In the genomic region with DNA sequence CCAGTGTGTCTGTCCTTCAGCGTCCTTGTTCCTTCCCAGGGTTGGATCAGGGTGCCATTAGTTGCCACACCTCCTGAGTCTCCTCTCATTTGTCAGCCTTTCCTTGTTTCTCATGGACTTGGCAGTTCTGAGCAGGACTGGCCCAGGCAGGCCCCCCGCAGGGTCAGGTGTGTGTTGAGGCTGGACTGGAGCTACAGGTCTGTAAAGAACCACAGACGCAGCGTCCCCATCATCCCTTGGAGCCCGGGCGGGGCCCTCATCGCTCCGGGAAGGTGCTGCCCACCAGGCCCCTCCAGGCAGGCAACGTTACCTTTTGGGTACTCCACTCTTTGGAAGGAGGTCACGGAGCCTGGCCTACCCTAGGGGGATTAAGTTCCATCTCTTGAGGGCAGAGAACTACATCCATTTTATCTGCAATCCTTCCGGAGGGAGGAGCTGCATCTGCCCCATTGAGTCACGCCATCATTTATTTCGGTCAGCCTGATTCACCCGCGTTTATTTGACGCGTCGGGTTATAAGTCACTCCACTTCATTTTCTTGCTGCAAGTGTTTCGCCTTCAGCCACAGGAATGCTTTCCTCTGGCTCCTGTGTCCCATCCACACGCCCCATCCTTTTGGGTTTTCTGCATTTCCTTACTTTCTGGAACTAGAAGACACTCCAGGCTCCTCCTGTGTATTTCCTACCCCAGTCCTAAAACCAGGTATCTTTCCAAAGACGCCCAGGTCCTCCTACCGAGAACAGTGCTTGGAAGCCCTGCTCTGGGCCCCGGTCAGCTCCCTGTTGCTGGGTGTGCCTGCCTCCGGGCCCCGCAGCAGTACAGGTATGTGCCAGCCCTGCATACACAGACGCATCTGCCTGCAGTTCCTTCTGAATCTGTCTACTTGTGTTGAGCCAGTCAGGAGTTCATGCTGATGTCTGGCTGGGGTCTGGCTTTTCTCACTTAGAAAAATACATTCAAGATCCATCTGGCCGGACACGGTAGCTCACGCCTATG, we compare ENCODE assay signal across 23 cellular contexts.
"Had no signal": no experiment of that assay in that cellular context is flagged by ENCODE, and none has a peak within 500 bp of the region (broad histone marks: within the 10 kb centered on the region; RNA-seq: fewer than 3 reads in every experiment).

No MANE protein-coding gene starts in this region.

- DNase-seq: activated CD4-positive, alpha-beta T cell treated with anti-CD3 and anti-CD28 coated beads for 48 hours; activated CD4-positive, alpha-beta T cell treated with anti-CD3 and anti-CD28 coated beads, Interleukin-2, amount 50 U/mL, for 4 hours; activated CD4-positive, CD25-positive, alpha-beta regulatory T cell treated with anti-CD3 and anti-CD28 coated beads, Interleukin-2, amount 50 U/mL, for 72 hours; activated CD8-positive, alpha-beta memory T cell treated with anti-CD3 and anti-CD28 coated beads, Interleukin-2, amount 50 U/mL, for 48 hours; activated CD8-positive, alpha-beta T cell treated with anti-CD3 and anti-CD28 coated beads, Interleukin-2, amount 10 ng/mL, durations not matched to agents 7 days and 5 days; activated naive CD8-positive, alpha-beta T cell treated with anti-CD3 and anti-CD28 coated beads, Interleukin-2, amount 50 U/mL, for 24 hours; activated T-cell treated with anti-CD3 and anti-CD28 coated beads, Interleukin-2, amount 50 U/mL, for 1 hour; amygdala; brain microvascular endothelial cell; MM.1S; NCI-H1105; NCI-H1436; NCI-H1694 treated with DMSO at 0.1 percent for 48 hours; NCI-H2029 treated with DMSO at 0.1 percent for 48 hours; NCI-H345; NCI-H510A; NCI-H69; NK-92 treated with Interleukin-12 subunit alpha and Interleukin-12 subunit beta, amount 100 ng/mL, for 24 hours; OCI-M1; SHP77 treated with DMSO at 0.1 percent for 48 hours; T-helper 2 cell had no signal

- H3K9me3 Mint-ChIP-seq: activated naive CD4-positive, alpha-beta T cell treated with anti-CD3 and anti-CD28 coated beads, Interleukin-2, amount 50 U/mL, for 72 hours; activated naive CD8-positive, alpha-beta T cell treated with anti-CD3 and anti-CD28 coated beads, Interleukin-2, amount 50 U/mL, for 24 hours had no signal

- H3K27me3 ChIP-seq: brain microvascular endothelial cell had no signal

- H3K27ac ChIP-seq: brain microvascular endothelial cell had no signal

- H3K36me3 Mint-ChIP-seq: activated naive CD4-positive, alpha-beta T cell treated with anti-CD3 and anti-CD28 coated beads, Interleukin-2, amount 50 U/mL, for 72 hours had no signal

- ATAC-seq: activated CD8-positive, alpha-beta T cell treated with anti-CD3 and anti-CD28 coated beads, Interleukin-2, amount 10 ng/mL, durations not matched to agents 7 days and 5 days; activated naive CD4-positive, alpha-beta T cell treated with anti-CD3 and anti-CD28 coated beads, Interleukin-2, amount 50 U/mL, for 72 hours; activated naive CD8-positive, alpha-beta T cell treated with anti-CD3 and anti-CD28 coated beads, Interleukin-2, amount 50 U/mL, for 24 hours; HepG2 had no signal

- H3K27me3 Mint-ChIP-seq: activated naive CD8-positive, alpha-beta T cell treated with anti-CD3 and anti-CD28 coated beads, Interleukin-2, amount 50 U/mL, for 24 hours had no signal

- H3K36me3 ChIP-seq: brain microvascular endothelial cell had no signal

- H3K27ac Mint-ChIP-seq: activated CD8-positive, alpha-beta T cell treated with anti-CD3 and anti-CD28 coated beads, Interleukin-2, amount 10 ng/mL, durations not matched to agents 7 days and 5 days; activated naive CD4-positive, alpha-beta T cell treated with anti-CD3 and anti-CD28 coated beads, Interleukin-2, amount 50 U/mL, for 72 hours; activated naive CD8-positive, alpha-beta T cell treated with anti-CD3 and anti-CD28 coated beads, Interleukin-2, amount 50 U/mL, for 24 hours had no signal

- H3K4me3 Mint-ChIP-seq: activated CD8-positive, alpha-beta T cell treated with anti-CD3 and anti-CD28 coated beads, Interleukin-2, amount 10 ng/mL, durations not matched to agents 7 days and 5 days; activated naive CD8-positive, alpha-beta T cell treated with anti-CD3 and anti-CD28 coated beads, Interleukin-2, amount 50 U/mL, for 24 hours had no signal
